15 cellular contexts compared by ENCODE assay signal in genomic region chr9:36118706-36119105, GRCh38. TPM values are rescaled to one million over a fixed set of nuclear protein-coding genes. Genes with fewer than 3 reads are reported as not detected.
"Had no signal": no experiment of that assay in that cellular context is flagged by ENCODE, and none has a peak within 500 bp of the region (broad histone marks: within the 10 kb centered on the region; RNA-seq: fewer than 3 reads in every experiment).

No MANE protein-coding gene starts in this region.

- H3K9me3 ChIP-seq: right atrium auricular region had no signal

- H3K9me3 Mint-ChIP-seq: activated CD4-positive, alpha-beta memory T cell treated with anti-CD3 and anti-CD28 coated beads for 36 hours; activated naive CD8-positive, alpha-beta T cell treated with anti-CD3 and anti-CD28 coated beads, Interleukin-2, amount 50 U/mL, for 24 hours; activated T-cell treated with anti-CD3 and anti-CD28 coated beads, Interleukin-2, amount 50 U/mL, for 72 hours; naive B cell had no signal

- H3K4me3 ChIP-seq: right atrium auricular region, skin epidermis had no signal

- H3K27ac Mint-ChIP-seq: activated CD4-positive, alpha-beta memory T cell treated with anti-CD3 and anti-CD28 coated beads for 36 hours; activated naive CD8-positive, alpha-beta T cell treated with anti-CD3 and anti-CD28 coated beads, Interleukin-2, amount 50 U/mL, for 24 hours; activated T-cell treated with anti-CD3 and anti-CD28 coated beads, Interleukin-2, amount 50 U/mL, for 72 hours had no signal

- DNase-seq: activated CD4-positive, alpha-beta memory T cell treated with anti-CD3 and anti-CD28 coated beads for 36 hours; activated CD4-positive, CD25-positive, alpha-beta regulatory T cell treated with anti-CD3 and anti-CD28 coated beads, Interleukin-2, amount 50 U/mL, for 72 hours; activated CD8-positive, alpha-beta memory T cell treated with anti-CD3 and anti-CD28 coated beads, Interleukin-2, amount 50 U/mL, for 4 hours; activated naive CD8-positive, alpha-beta T cell treated with anti-CD3 and anti-CD28 coated beads, Interleukin-2, amount 50 U/mL, for 24 hours; activated T-cell treated with anti-CD3 and anti-CD28 coated beads, Interleukin-2, amount 50 U/mL, for 72 hours; effector memory CD4-positive, alpha-beta T cell; erythroblast; kidney; left ventricle myocardium superior; midbrain; naive B cell; stimulated activated CD4-positive, alpha-beta T cell treated with anti-CD3 and anti-CD28 coated beads, Interleukin-4, amount 100 ng/mL, for 4 hours; T-helper 2 cell had no signal

- H3K27ac ChIP-seq: right atrium auricular region, skin epidermis had no signal

- ATAC-seq: activated naive CD8-positive, alpha-beta T cell treated with anti-CD3 and anti-CD28 coated beads, Interleukin-2, amount 50 U/mL, for 24 hours; activated T-cell treated with anti-CD3 and anti-CD28 coated beads, Interleukin-2, amount 50 U/mL, for 72 hours; left ventricle myocardium superior had no signal

- H3K4me3 Mint-ChIP-seq: activated CD4-positive, alpha-beta memory T cell treated with anti-CD3 and anti-CD28 coated beads for 36 hours; activated naive CD8-positive, alpha-beta T cell treated with anti-CD3 and anti-CD28 coated beads, Interleukin-2, amount 50 U/mL, for 24 hours; activated T-cell treated with anti-CD3 and anti-CD28 coated beads, Interleukin-2, amount 50 U/mL, for 72 hours; naive B cell had no signal

- H3K27me3 Mint-ChIP-seq: activated CD4-positive, alpha-beta memory T cell treated with anti-CD3 and anti-CD28 coated beads for 36 hours; activated naive CD8-positive, alpha-beta T cell treated with anti-CD3 and anti-CD28 coated beads, Interleukin-2, amount 50 U/mL, for 24 hours; naive B cell had no signal

- H3K4me1 ChIP-seq: right atrium auricular region had no signal

- H3K4me1 Mint-ChIP-seq: activated naive CD8-positive, alpha-beta T cell treated with anti-CD3 and anti-CD28 coated beads, Interleukin-2, amount 50 U/mL, for 24 hours; naive B cell had no signal

- H3K27me3 ChIP-seq: right atrium auricular region had no signal

RNA-seq across cellular contexts. Expression of gene CCIN, which starts 50.5 kb away (rescaled TPM):
- total RNA-seq: activated CD4-positive, alpha-beta memory T cell treated with anti-CD3 and anti-CD28 coated beads for 36 hours; right atrium auricular region had no signal
